ENCODE assay signal across 8 cellular contexts in genomic region chr5:172282277-172283019, GRCh38. TPM values are rescaled to one million over a fixed set of nuclear protein-coding genes. Genes with fewer than 3 reads are reported as not detected.
DNase-seq lines count a peak whose midpoint lies in the region; ATAC-seq, FAIRE-seq and TF ChIP-seq lines count a peak whose summit lies in the region.

No MANE protein-coding gene starts in this region.

- H3K4me1 ChIP-seq in A549 (peaks cover 24% of the 10 kb centered on the region), K562 (replicated peaks in 1 of 2; ENCODE audit: control insufficient read depth in 2 of 2, insufficient read depth in 2 of 2, low read length in 2 of 2) (peaks cover 2 to 16% of the 10 kb centered on the region in 2 experiments; a peak in 2 of 5 replicates)

- no peaks in the 10 kb centered on the region for H3K79me2 ChIP-seq in K562 (ENCODE audit: control insufficient read depth, insufficient read depth, low read length)

- POLR2A ChIA-PET in A549 (lab: Yijun Ruan, JAX) (interaction anchor here (0.6 to 1.8 kb wide), 8 partner anchors 11 to 370 kb away, joined by 3 to 9 read pairs (median 4); partner anchors contain the start of genes FBXW11 and STK10), K562 (lab: Yijun Ruan, JAX) (interaction anchor here (1.3 kb wide), 1 partner anchor 9 kb away, joined by 3 read pairs; no protein-coding TSS in a partner anchor)

- H3K9me1 ChIP-seq in K562 (ENCODE audit: control insufficient read depth, insufficient read depth, low read length), result no peaks in the 10 kb centered on the region

- H3K4me1 Mint-ChIP-seq in memory B cell, result peaks cover 7% of the 10 kb centered on the region

- in situ Hi-C loops in K562 (cut with MboI), result no loop called here

- ATAC-seq in A549, result no peak
- ATAC-seq in K562, result no peak
- no peak for ATAC-seq in memory B cell (ENCODE audit: low read depth)
- no peak for ATAC-seq in GM19035 (IDR thresholded peaks at IDR 0.05; ENCODE audit: unreplicated experiment)
- ATAC-seq in GM18511 (IDR thresholded peaks at IDR 0.05; ENCODE audit: unreplicated experiment), result no peak
- no peak for ATAC-seq in GM18498 (IDR thresholded peaks at IDR 0.05; ENCODE audit: unreplicated experiment)

- TF ChIP-seq EP300 in A549 (IDR thresholded peaks at IDR 0.05) (no peak), K562 (IDR thresholded peaks at IDR 0.05; ENCODE audit: low read length) (no peak)

- H3K9me3 ChIP-seq in A549 (no peaks in the 10 kb centered on the region), K562 (replicated peaks; ENCODE audit: control insufficient read depth, insufficient read depth, low read depth, low read length) (no peaks in the 10 kb centered on the region)

- no peaks in the 10 kb centered on the region for H3K27me3 Mint-ChIP-seq in memory B cell

- H2AFZ ChIP-seq in K562 (ENCODE audit: low read depth, low read length), result 0 out of 2 replicates have a peak overlapping the region, but pooled peaks have one; percentile 58

- peak overlapping the region; percentile 95 to 98 for H3K27ac ChIP-seq in A549
- H3K27ac ChIP-seq in HL-60 (replicated peaks), result no peak overlapping the region; the same call in 1 of the 2 replicates
- no peak overlapping the region for H3K27ac ChIP-seq in K562 (ENCODE audit: extremely low read depth, low read depth, low read length)

- intact Hi-C loops in K562 (cut with micrococcal nuclease), result no loop called here

- H3K27me3 ChIP-seq in HL-60 (ENCODE audit: insufficient read depth, poor library complexity, severe bottlenecking) (peaks cover 8% of the 10 kb centered on the region), K562 (ENCODE audit: control insufficient read depth in 2 of 2, insufficient read depth in 2 of 2, low read length in 2 of 2) (peaks cover 14 to 39% of the 10 kb centered on the region in 2 experiments)

- no peak for DNase-seq in A549 (ENCODE audit: low read depth in 1 of 2, low spot score in 1 of 2)
- DNase-seq in HL-60 (ENCODE audit: low read depth in 1 of 2, low spot score in 1 of 2), result no peak
- DNase-seq in K562 (ENCODE audit: extremely low read depth in 1 of 4, low spot score in 3 of 4), result no peak
- no peak for DNase-seq in memory B cell (ENCODE audit: low spot score in 2 of 2)
- no peak for DNase-seq in C1 segment of cervical spinal cord (lab: John Stamatoyannopoulos, UW)

- CTCF ChIA-PET in A549 (lab: Yijun Ruan, JAX), result interaction anchor here (0.6 to 2.9 kb wide), 18 partner anchors 8 to 864 kb away, joined by 3 to 26 read pairs (median 6); partner anchors contain the start of genes FGF18 and STK10
- CTCF ChIA-PET in K562 (lab: Yijun Ruan, JAX; ENCODE audit: low intra/inter-chr PET ratio), result interaction anchor here (0.6 kb wide), 1 partner anchor 222 kb away, joined by 3 read pairs; no protein-coding TSS in a partner anchor

- FAIRE-seq in A549 (lab: Jason Lieb, UNC) (no peak), K562 (lab: Jason Lieb, UNC) (no peak)

- peaks cover 3% of the 10 kb centered on the region for H3K36me3 Mint-ChIP-seq in memory B cell

- TF ChIP-seq POLR2A in A549 (IDR thresholded peaks at IDR 0.05; ENCODE audit: low read length), result no peak
- TF ChIP-seq POLR2A in K562 (conservative IDR thresholded peaks at IDR 0.05), result no peak

- H3K4me2 ChIP-seq in A549 (peak overlapping the region; percentile 90), K562 (ENCODE audit: insufficient read depth, low read length) (peak overlapping the region; percentile 26; the same call in 1 of the 2 replicates)

- H3K9me3 Mint-ChIP-seq in memory B cell, result no peaks in the 10 kb centered on the region

- H3K4me3 ChIP-seq in A549 (peak overlapping the region; percentile 57), HL-60 (replicated peaks; ENCODE audit: insufficient read depth, low read length) (peak overlapping the region; percentile 90), K562 (no peak overlapping the region)

- peak overlapping the region; percentile 65 for H3K27ac Mint-ChIP-seq in memory B cell

- WGBS in A549 (ENCODE audit: missing lambda C conversion rate), result 7% methylated on average over 13 of the region's 13 CpGs
- 21% methylated on average over 13 of the region's 13 CpGs for WGBS in K562 (ENCODE audit: insufficient coverage, low coverage, missing lambda C conversion rate)

- no peak for TF ChIP-seq CTCF in A549 (IDR thresholded peaks at IDR 0.05)
- TF ChIP-seq CTCF in HL-60 (IDR thresholded peaks at IDR 0.05; ENCODE audit: insufficient read depth, low read length), result no peak
- no peak for TF ChIP-seq CTCF in K562 (IDR thresholded peaks at IDR 0.05 in 2 of 3, conservative IDR thresholded peaks at IDR 0.05 in 1 of 3; ENCODE audit: insufficient read depth in 2 of 3, low read depth in 1 of 3, low read length in 3 of 3)

- peak overlapping the region; percentile 87 for H3K4me3 Mint-ChIP-seq in memory B cell

- TF ChIP-seq RAD21 in A549 (conservative IDR thresholded peaks at IDR 0.05 in 1 of 2, IDR thresholded peaks at IDR 0.05 in 1 of 2) (no peak), K562 (CRISPR knock-in tag; conservative IDR thresholded peaks at IDR 0.05 in 1 of 2, IDR thresholded peaks at IDR 0.05 in 1 of 2) (no peak)

- no peak overlapping the region; a peak in 1 of 4 replicates for H3K9ac ChIP-seq in K562 (ENCODE audit: insufficient read depth in 1 of 2, low read depth in 2 of 2, low read length in 2 of 2)

- no TSS peak for BruUV-seq in K562 (replicated peaks; lab: Mats Ljungman, UMichigan)

- peaks cover 5% of the 10 kb centered on the region for H4K20me1 ChIP-seq in K562 (replicated peaks; ENCODE audit: control insufficient read depth, insufficient read depth, low read length)

- no peaks in the 10 kb centered on the region for H3K36me3 ChIP-seq in K562 (ENCODE audit: control insufficient read depth, insufficient read depth, low read length)

TF ChIP-seq in A549, 52 proteins besides CTCF, POLR2A, EP300 and RAD21 (continues in another document):
- TF ChIP-seq MAX (IDR thresholded peaks at IDR 0.05), result no peak
- no peak for TF ChIP-seq BHLHE40 (IDR thresholded peaks at IDR 0.05; ENCODE audit: low read depth, low read length)
- TF ChIP-seq ZC3H11A (IDR thresholded peaks at IDR 0.05), result no peak
- TF ChIP-seq USF2 (IDR thresholded peaks at IDR 0.05), result no peak
- TF ChIP-seq ZSCAN20 (CRISPR knock-in tag; IDR thresholded peaks at IDR 0.05), result no peak
- TF ChIP-seq ZFP36 (IDR thresholded peaks at IDR 0.05; ENCODE audit: borderline replicate concordance, partially characterized antibody), result no peak
- no peak for TF ChIP-seq HDAC2 (IDR thresholded peaks at IDR 0.05)

TF ChIP-seq in K562, 482 proteins besides CTCF, POLR2A, EP300 and RAD21 (continues in another document):
- TF ChIP-seq ADNP (tag; IDR thresholded peaks at IDR 0.05), result no peak
- TF ChIP-seq TFAP4 (CRISPR knock-in tag; IDR thresholded peaks at IDR 0.05; ENCODE audit: borderline replicate concordance), result no peak
- TF ChIP-seq JUND (IDR thresholded peaks at IDR 0.05; ENCODE audit: borderline replicate concordance, low read depth, low read length), result no peak
- TF ChIP-seq JUND (tag; IDR thresholded peaks at IDR 0.05; ENCODE audit: borderline replicate concordance, low read depth, low read length), result no peak
- no peak for TF ChIP-seq MCM5 (IDR thresholded peaks at IDR 0.05; ENCODE audit: low read depth)
- TF ChIP-seq FUS (optimal IDR thresholded peaks at IDR 0.05; ENCODE audit: low read depth, low read length), result no peak
- peak; percentile 68 for TF ChIP-seq CBX2 (IDR thresholded peaks at IDR 0.05; ENCODE audit: insufficient read depth, low read length, poor library complexity, severe bottlenecking)
- TF ChIP-seq ATF3 (IDR thresholded peaks at IDR 0.05), result no peak
- no peak for TF ChIP-seq ATF3 (CRISPR knock-in tag; conservative IDR thresholded peaks at IDR 0.05)

RNA-seq across cellular contexts. Expression of gene UBTD2, which starts 1.1 kb away (rescaled TPM):
- polyA plus RNA-seq in A549 (2011; rRNA removed) (20.9 and 22.8 TPM in 2 replicates), A549 (2017; fragmentation: RNase III; extraction: RNeasy Plus Mini Kit Qiagen cat#74134 plus additional on column Dnase treatment) (15.0 to 18.0 TPM (median 16.4 TPM) in 3 replicates), K562 (2011; rRNA removed) (0.23 and 0.46 TPM in 2 replicates), K562 (2014; fragmentation: Illumina TruSeq; extraction: Trizol) (0.12 and 0.18 TPM in 2 replicates), K562 (2014; fragmentation: Nextera tagmentation; extraction: Ambion mirVana) (under 1 TPM in 1 of 2 experiments, not detected in 1; 0.01 TPM), K562 (2014; rRNA removed) (0.03 and 0.18 TPM in 2 replicates)
- 6.6 and 8.1 TPM in 2 replicates for polyA plus RNA-seq in A549 (2012; cell fraction: cytosol; rRNA removed)
- 2.1 and 3.4 TPM in 2 replicates for polyA plus RNA-seq in A549 (2012; cell fraction: nucleus; rRNA removed)
- polyA minus RNA-seq in A549 (2011; rRNA and poly(A)+ RNA removed), result 11.1 and 11.8 TPM in 2 replicates
- total RNA-seq in K562 (2011; cell fraction: chromatin; rRNA removed; ENCODE audit: low replicate concordance), result 0.12 and 0.19 TPM in 2 replicates
- 0.13 TPM in 1 of 2 replicates, not detected in the other for total RNA-seq in K562 (2011; cell fraction: nucleolus; rRNA removed)
- total RNA-seq in K562 (2011; cell fraction: nucleoplasm; rRNA removed), result 0.15 TPM in 1 of 2 replicates, not detected in the other
- total RNA-seq in K562 (2014; rRNA removed) (0.08 and 0.23 TPM in 2 replicates), K562 (2014; rRNA removed; fragmentation: Illumina TruSeq; extraction: Trizol) (0.15 and 0.19 TPM in 2 replicates), K562 (2015; rRNA removed; fragmentation: Illumina TruSeq; extraction: Trizol) (0.07 and 0.08 TPM in 2 replicates), K562 (2021) (0.16 and 0.22 TPM in 2 replicates)
- 0.03 and 0.22 TPM in 2 replicates for polyA plus RNA-seq in K562 (2011; cell fraction: cytosol; rRNA removed)
- 0.04 and 0.11 TPM in 2 replicates for polyA plus RNA-seq in K562 (2011; cell fraction: nucleus; rRNA removed)
- 0.10 and 0.17 TPM in 2 replicates for polyA plus RNA-seq in K562 (2012)
- polyA minus RNA-seq in K562 (2011; rRNA and poly(A)+ RNA removed), result 0.18 and 0.46 TPM in 2 replicates
- 0.29 and 0.64 TPM in 2 replicates for polyA minus RNA-seq in K562 (2011; cell fraction: cytosol; rRNA and poly(A)+ RNA removed)
- polyA minus RNA-seq in K562 (2011; cell fraction: nucleus; rRNA and poly(A)+ RNA removed), result 0.13 TPM in 1 of 2 replicates, not detected in the other

Comparison
In these comparisons a context has a peak if more than half of its experiments do, and no peak if none do; other contexts are left out.
1. H3K27ac ChIP-seq: peak in A549 (2 of 2); none in HL-60 (single experiment) and K562 (single experiment).
2. Of the 35 proteins assayed by ChIP-seq in both K562 and A549: peak only in K562: CBX2; only in A549: none; in both: none; in neither: 34.